8 cellular contexts compared by ENCODE assay signal in genomic region chr10:130167707-130168106, GRCh38. TPM values are rescaled to one million over a fixed set of nuclear protein-coding genes. Genes with fewer than 3 reads are reported as not detected.
"Had no signal": no experiment of that assay in that cellular context is flagged by ENCODE, and none has a peak within 500 bp of the region (broad histone marks: within the 10 kb centered on the region; RNA-seq: fewer than 3 reads in every experiment).

No MANE protein-coding gene starts in this region.

- H3K27ac Mint-ChIP-seq: HFFc6, IgD-negative memory B cell had no signal

- ATAC-seq: HCT116, HepG2 had no signal

- H3K27me3 Mint-ChIP-seq: IgD-negative memory B cell had no signal

- H3K9me3 Mint-ChIP-seq: HFFc6, IgD-negative memory B cell had no signal

- DNase-seq: GM23248, GOT3, H7, HFFc6 had no signal

- H3K4me3 Mint-ChIP-seq: HFFc6, IgD-negative memory B cell had no signal

RNA-seq across cellular contexts. Expression of gene C10orf143, which starts 57.1 kb away (rescaled TPM):
- total RNA-seq: HT1080 had no signal
